ENCODE assay signal across 8 cellular contexts in the genomic region with DNA sequence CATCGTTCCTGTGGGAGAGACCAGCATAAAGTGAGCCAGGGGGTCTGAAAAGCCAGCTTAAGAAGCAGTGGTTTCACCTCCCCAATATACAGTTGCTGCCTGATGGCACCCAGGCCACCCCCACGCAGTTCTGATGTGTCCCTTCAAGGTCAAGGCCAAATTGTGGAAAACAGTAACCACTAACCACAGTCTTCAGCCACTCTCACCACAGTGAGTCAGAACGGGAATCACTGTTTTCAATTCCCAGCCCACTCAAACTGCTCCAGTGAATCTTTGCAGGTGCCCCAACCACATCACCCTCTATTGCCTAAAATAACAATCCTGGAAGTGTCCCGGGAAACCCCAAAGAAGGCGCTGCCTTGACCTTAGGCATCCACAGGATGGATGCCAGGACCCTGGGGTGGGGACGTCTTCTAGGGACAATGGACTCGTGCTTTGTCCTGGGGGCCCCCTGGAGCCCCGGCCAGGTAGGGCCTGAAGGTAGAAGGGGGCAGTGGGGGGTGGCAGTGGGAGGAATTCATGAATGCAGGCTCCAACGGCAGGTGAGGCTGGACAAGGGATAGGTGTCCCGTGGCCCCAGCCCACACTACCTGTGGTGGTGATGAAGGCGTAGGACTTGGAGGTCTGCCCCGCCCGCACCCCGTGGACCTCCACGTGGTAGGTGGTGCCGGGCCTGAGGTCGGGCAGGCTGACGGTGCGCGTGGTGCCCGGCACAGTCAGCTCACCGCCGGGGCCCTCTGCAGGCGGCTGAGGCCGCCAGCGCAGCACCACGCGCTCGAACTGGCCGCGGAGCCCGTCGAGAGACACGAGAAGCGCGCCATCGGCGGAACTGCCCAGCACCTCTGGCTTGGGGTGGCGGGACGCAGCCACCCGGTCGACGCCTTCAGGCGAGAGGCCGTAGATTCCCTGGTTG. TPM values are rescaled to one million over a fixed set of nuclear protein-coding genes. Genes with fewer than 3 reads are reported as not detected.
DNase-seq lines count a peak whose midpoint lies in the region; ATAC-seq and TF ChIP-seq lines count a peak whose summit lies in the region.

No MANE protein-coding gene starts in this region.

- peaks cover 49% of the 10 kb centered on the region for H3K27me3 ChIP-seq in skeletal muscle satellite cell (ENCODE audit: control insufficient read depth, insufficient read depth, low read length)

- H3K4me3 ChIP-seq in skeletal muscle satellite cell (ENCODE audit: low read length): no peak overlapping the region

- ATAC-seq in SK-N-SH treated with all-trans-retinoic acid at 6 μM for 48 hours: peak; percentile 35

- in situ Hi-C loops in G401 (cut with HindIII; ENCODE audit: low sequenced_read_pairs): no loop called here

- H3K9ac ChIP-seq in skeletal muscle satellite cell (ENCODE audit: low read depth, low read length): no peak overlapping the region

- H3K36me3 ChIP-seq in skeletal muscle satellite cell (ENCODE audit: insufficient read depth, low read length): no peaks in the 10 kb centered on the region

- peak overlapping the region; percentile 27 for H3K4me2 ChIP-seq in skeletal muscle satellite cell (ENCODE audit: low read length)

- DNase-seq in activated T-cell treated with anti-CD3 and anti-CD28 coated beads for 24 hours (ENCODE audit: low read depth): peak; percentile 4
- DNase-seq in activated T-cell treated with anti-CD3 and anti-CD28 coated beads for 4 hours: no peak
- DNase-seq in fibroblast of peridontal ligament (ENCODE audit: extremely low read depth): peak; percentile 73
- no peak for DNase-seq in G401 (ENCODE audit: low spot score)
- DNase-seq in HuH-7 (ENCODE audit: low spot score): no peak
- DNase-seq in NCI-H345 treated with DMSO at 0.1 percent for 48 hours (lab: John Stamatoyannopoulos, UW; ENCODE audit: unreplicated experiment): no peak

- H3K9me3 ChIP-seq in skeletal muscle satellite cell (replicated peaks; ENCODE audit: low read length): no peaks in the 10 kb centered on the region

- peaks cover 32% of the 10 kb centered on the region for H3K4me1 ChIP-seq in skeletal muscle satellite cell (ENCODE audit: control insufficient read depth, insufficient read depth, low read length)

TF ChIP-seq in SK-N-SH treated with all-trans-retinoic acid at 6 μM for 48 hours, 23 proteins besides CTCF, POLR2A, EP300 and RAD21:
- TF ChIP-seq TOX (CRISPR knock-in tag; IDR thresholded peaks at IDR 0.05; ENCODE audit: borderline replicate concordance) (no peak), OSR1 (CRISPR knock-in tag; IDR thresholded peaks at IDR 0.05) (no peak), ZC3H10 (CRISPR knock-in tag; IDR thresholded peaks at IDR 0.05) (no peak), CSDC2 (CRISPR knock-in tag; IDR thresholded peaks at IDR 0.05) (no peak), TCF4 (CRISPR knock-in tag; IDR thresholded peaks at IDR 0.05; ENCODE audit: borderline replicate concordance) (no peak)
- TF ChIP-seq, protein P1, sequence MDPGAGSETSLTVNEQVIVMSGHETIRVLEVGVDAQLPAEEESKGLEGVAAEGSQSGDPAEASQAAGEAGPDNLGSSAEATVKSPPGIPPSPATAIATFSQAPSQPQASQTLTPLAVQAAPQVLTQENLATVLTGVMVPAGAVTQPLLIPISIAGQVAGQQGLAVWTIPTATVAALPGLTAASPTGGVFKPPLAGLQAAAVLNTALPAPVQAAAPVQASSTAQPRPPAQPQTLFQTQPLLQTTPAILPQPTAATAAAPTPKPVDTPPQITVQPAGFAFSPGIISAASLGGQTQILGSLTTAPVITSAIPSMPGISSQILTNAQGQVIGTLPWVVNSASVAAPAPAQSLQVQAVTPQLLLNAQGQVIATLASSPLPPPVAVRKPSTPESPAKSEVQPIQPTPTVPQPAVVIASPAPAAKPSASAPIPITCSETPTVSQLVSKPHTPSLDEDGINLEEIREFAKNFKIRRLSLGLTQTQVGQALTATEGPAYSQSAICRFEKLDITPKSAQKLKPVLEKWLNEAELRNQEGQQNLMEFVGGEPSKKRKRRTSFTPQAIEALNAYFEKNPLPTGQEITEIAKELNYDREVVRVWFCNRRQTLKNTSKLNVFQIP (CRISPR knock-in tag; IDR thresholded peaks at IDR 0.05; ENCODE audit: borderline replicate concordance, low read depth): no peak
- TF ChIP-seq, protein P2, sequence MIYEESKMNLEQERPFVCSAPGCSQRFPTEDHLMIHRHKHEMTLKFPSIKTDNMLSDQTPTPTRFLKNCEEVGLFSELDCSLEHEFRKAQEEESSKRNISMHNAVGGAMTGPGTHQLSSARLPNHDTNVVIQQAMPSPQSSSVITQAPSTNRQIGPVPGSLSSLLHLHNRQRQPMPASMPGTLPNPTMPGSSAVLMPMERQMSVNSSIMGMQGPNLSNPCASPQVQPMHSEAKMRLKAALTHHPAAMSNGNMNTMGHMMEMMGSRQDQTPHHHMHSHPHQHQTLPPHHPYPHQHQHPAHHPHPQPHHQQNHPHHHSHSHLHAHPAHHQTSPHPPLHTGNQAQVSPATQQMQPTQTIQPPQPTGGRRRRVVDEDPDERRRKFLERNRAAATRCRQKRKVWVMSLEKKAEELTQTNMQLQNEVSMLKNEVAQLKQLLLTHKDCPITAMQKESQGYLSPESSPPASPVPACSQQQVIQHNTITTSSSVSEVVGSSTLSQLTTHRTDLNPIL (CRISPR knock-in tag; IDR thresholded peaks at IDR 0.05; ENCODE audit: low read depth): no peak

RNA-seq across cellular contexts. Expression of a gene that starts 22.2 kb away (rescaled TPM):
- total RNA-seq in skeletal muscle satellite cell (2012; rRNA removed): 48.9 and 64.2 TPM in 2 replicates
- total RNA-seq in G401 (2014; rRNA removed; shearing (Covaris generic)): under 0.01 TPM in 1 of 2 replicates, not detected in the other

RNA-seq across cellular contexts. Expression of a gene that starts 41.1 kb away (rescaled TPM):
- 12.2 and 14.7 TPM in 2 replicates for total RNA-seq in skeletal muscle satellite cell (2012; rRNA removed)
- 21.1 and 23.1 TPM in 2 replicates for total RNA-seq in G401 (2014; rRNA removed; shearing (Covaris generic))

RNA-seq across cellular contexts. Expression of a gene that starts 43.2 kb away (rescaled TPM):
- total RNA-seq in skeletal muscle satellite cell (2012; rRNA removed): 5.8 and 6.3 TPM in 2 replicates
- total RNA-seq in G401 (2014; rRNA removed; shearing (Covaris generic)): 9.5 and 20.2 TPM in 2 replicates

RNA-seq across cellular contexts. Expression of a gene that starts 48.7 kb away (rescaled TPM):
- not detected in 2 replicates for total RNA-seq in skeletal muscle satellite cell (2012; rRNA removed)
- total RNA-seq in G401 (2014; rRNA removed; shearing (Covaris generic)): not detected in 2 replicates

Comparison
In these comparisons a context has a peak if more than half of its experiments do, and no peak if none do; other contexts are left out.
1. DNase-seq: peak in activated T-cell treated with anti-CD3 and anti-CD28 coated beads for 24 hours (single experiment) and fibroblast of peridontal ligament (single experiment); none in activated T-cell treated with anti-CD3 and anti-CD28 coated beads for 4 hours (single experiment), G401 (single experiment), HuH-7 (single experiment) and NCI-H345 treated with DMSO at 0.1 percent for 48 hours (single experiment).